Comparison of ENCODE assay signal across 20 cellular contexts in genomic region chr6:119894801-119895200, GRCh38.
"Had no signal": no experiment of that assay in that cellular context is flagged by ENCODE, and none has a peak within 500 bp of the region (broad histone marks: within the 10 kb centered on the region; RNA-seq: fewer than 3 reads in every experiment).

No MANE protein-coding gene starts in this region.

- H3K4me3 Mint-ChIP-seq: activated B cell treated with CpG ODN at 0.5 μM for 24 hours; activated CD4-positive, alpha-beta T cell treated with anti-CD3 and anti-CD28 coated beads for 36 hours; activated CD8-positive, alpha-beta memory T cell treated with anti-CD3 and anti-CD28 coated beads, Interleukin-2, amount 10 ng/mL, durations not matched to agents 7 days and 5 days; activated CD8-positive, alpha-beta T cell treated with anti-CD3 and anti-CD28 coated beads, Interleukin-2, amount 10 ng/mL, durations not matched to agents 7 days and 5 days; central memory CD8-positive, alpha-beta T cell; dendritic cell treated with granulocyte-macrophage colony-stimulating factor and Interleukin-4, amounts not matched to agents 40 ng/mL and 50 ng/mL, for 4 days; natural killer cell treated with Interleukin-12 subunit alpha and Interleukin-12 subunit beta and Interleukin-15 and Interleukin-18, amount 100 ng/mL, for 72 hours; T-helper 2 cell treated with Interferon-gamma antibody and Interleukin-4, amounts not matched to agents 5 μg/mL and 100 μg/mL, for 36 hours had no signal

- H3K9me3 Mint-ChIP-seq: activated B cell treated with CpG ODN at 0.5 μM for 24 hours; activated naive CD4-positive, alpha-beta T cell treated with anti-CD3 and anti-CD28 coated beads, Interleukin-2, amount 50 U/mL, for 72 hours; activated T-helper 2 cell treated with anti-CD3 and anti-CD28 coated beads, Interferon-gamma antibody, Interleukin-2, Interleukin-4, amounts not matched to agents 10 μg/mL and 5 μg/mL and 100 μg/mL, durations not matched to agents 14 hours and 24 hours and 36 hours; central memory CD8-positive, alpha-beta T cell; dendritic cell treated with granulocyte-macrophage colony-stimulating factor and Interleukin-4, amounts not matched to agents 40 ng/mL and 50 ng/mL, for 4 days; natural killer cell treated with Interleukin-12 subunit alpha and Interleukin-12 subunit beta and Interleukin-15 and Interleukin-18, amount 100 ng/mL, for 72 hours; T-helper 2 cell treated with Interferon-gamma antibody and Interleukin-4, amounts not matched to agents 5 μg/mL and 100 μg/mL, for 36 hours had no signal

- ATAC-seq: activated CD4-positive, alpha-beta T cell treated with anti-CD3 and anti-CD28 coated beads for 36 hours; activated CD8-positive, alpha-beta memory T cell treated with anti-CD3 and anti-CD28 coated beads, Interleukin-2, amount 10 ng/mL, durations not matched to agents 7 days and 5 days; activated CD8-positive, alpha-beta T cell treated with anti-CD3 and anti-CD28 coated beads, Interleukin-2, amount 10 ng/mL, durations not matched to agents 7 days and 5 days; activated naive CD4-positive, alpha-beta T cell treated with anti-CD3 and anti-CD28 coated beads, Interleukin-2, amount 50 U/mL, for 72 hours; heart right ventricle; natural killer cell treated with Interleukin-12 subunit alpha and Interleukin-12 subunit beta and Interleukin-15 and Interleukin-18, amount 100 ng/mL, for 72 hours; right lobe of liver; stimulated activated naive CD8-positive, alpha-beta T cell treated with anti-CD3 and anti-CD28 coated beads, Interleukin-15, Interleukin-2, amounts not matched to agents 100 U/mL and 50 U/mL, for 24 hours had no signal

- H3K27ac Mint-ChIP-seq: activated B cell treated with CpG ODN at 0.5 μM for 24 hours; activated CD4-positive, alpha-beta T cell treated with anti-CD3 and anti-CD28 coated beads for 36 hours; activated CD8-positive, alpha-beta memory T cell treated with anti-CD3 and anti-CD28 coated beads, Interleukin-2, amount 10 ng/mL, durations not matched to agents 7 days and 5 days; activated CD8-positive, alpha-beta T cell treated with anti-CD3 and anti-CD28 coated beads, Interleukin-2, amount 10 ng/mL, durations not matched to agents 7 days and 5 days; activated naive CD4-positive, alpha-beta T cell treated with anti-CD3 and anti-CD28 coated beads, Interleukin-2, amount 50 U/mL, for 72 hours; activated T-helper 2 cell treated with anti-CD3 and anti-CD28 coated beads, Interferon-gamma antibody, Interleukin-2, Interleukin-4, amounts not matched to agents 10 μg/mL and 5 μg/mL and 100 μg/mL, durations not matched to agents 14 hours and 24 hours and 36 hours; dendritic cell treated with granulocyte-macrophage colony-stimulating factor and Interleukin-4, amounts not matched to agents 40 ng/mL and 50 ng/mL, for 4 days; natural killer cell treated with Interleukin-12 subunit alpha and Interleukin-12 subunit beta and Interleukin-15 and Interleukin-18, amount 100 ng/mL, for 72 hours; T-helper 2 cell treated with Interferon-gamma antibody and Interleukin-4, amounts not matched to agents 5 μg/mL and 100 μg/mL, for 36 hours had no signal

- H3K36me3 Mint-ChIP-seq: activated CD8-positive, alpha-beta memory T cell treated with anti-CD3 and anti-CD28 coated beads, Interleukin-2, amount 10 ng/mL, durations not matched to agents 7 days and 5 days; activated naive CD4-positive, alpha-beta T cell treated with anti-CD3 and anti-CD28 coated beads, Interleukin-2, amount 50 U/mL, for 72 hours; natural killer cell treated with Interleukin-12 subunit alpha and Interleukin-12 subunit beta and Interleukin-15 and Interleukin-18, amount 100 ng/mL, for 72 hours had no signal

- H3K4me1 Mint-ChIP-seq: activated CD4-positive, alpha-beta T cell treated with anti-CD3 and anti-CD28 coated beads for 36 hours; activated CD8-positive, alpha-beta memory T cell treated with anti-CD3 and anti-CD28 coated beads, Interleukin-2, amount 10 ng/mL, durations not matched to agents 7 days and 5 days; central memory CD8-positive, alpha-beta T cell had no signal

- H3K27me3 Mint-ChIP-seq: activated B cell treated with CpG ODN at 0.5 μM for 24 hours; activated CD4-positive, alpha-beta T cell treated with anti-CD3 and anti-CD28 coated beads for 36 hours; activated CD8-positive, alpha-beta memory T cell treated with anti-CD3 and anti-CD28 coated beads, Interleukin-2, amount 10 ng/mL, durations not matched to agents 7 days and 5 days; dendritic cell treated with granulocyte-macrophage colony-stimulating factor and Interleukin-4, amounts not matched to agents 40 ng/mL and 50 ng/mL, for 4 days had no signal

- DNase-seq: activated B cell treated with CpG ODN at 0.5 μM for 24 hours; activated CD4-positive, alpha-beta T cell treated with anti-CD3 and anti-CD28 coated beads for 36 hours; activated CD8-positive, alpha-beta memory T cell treated with anti-CD3 and anti-CD28 coated beads, Interleukin-2, amount 10 ng/mL, durations not matched to agents 7 days and 5 days; activated CD8-positive, alpha-beta T cell treated with anti-CD3 and anti-CD28 coated beads, Interleukin-2, amount 10 ng/mL, durations not matched to agents 7 days and 5 days; activated T-cell treated with anti-CD3 and anti-CD28 coated beads, Interleukin-2, amount 50 U/mL, for 48 hours; foreskin keratinocyte; heart right ventricle; left ventricle myocardium inferior; mesendoderm; posterior cingulate gyrus; right lobe of liver; stimulated activated CD4-positive, alpha-beta T cell treated with anti-CD3 and anti-CD28 coated beads, Interleukin-2, amount 100 ng/mL, for 48 hours; stimulated activated naive CD8-positive, alpha-beta T cell treated with anti-CD3 and anti-CD28 coated beads, Interleukin-15, Interleukin-2, amounts not matched to agents 100 U/mL and 50 U/mL, for 24 hours; upper lobe of left lung had no signal
